11 cellular contexts compared by ENCODE assay signal in the genomic region with DNA sequence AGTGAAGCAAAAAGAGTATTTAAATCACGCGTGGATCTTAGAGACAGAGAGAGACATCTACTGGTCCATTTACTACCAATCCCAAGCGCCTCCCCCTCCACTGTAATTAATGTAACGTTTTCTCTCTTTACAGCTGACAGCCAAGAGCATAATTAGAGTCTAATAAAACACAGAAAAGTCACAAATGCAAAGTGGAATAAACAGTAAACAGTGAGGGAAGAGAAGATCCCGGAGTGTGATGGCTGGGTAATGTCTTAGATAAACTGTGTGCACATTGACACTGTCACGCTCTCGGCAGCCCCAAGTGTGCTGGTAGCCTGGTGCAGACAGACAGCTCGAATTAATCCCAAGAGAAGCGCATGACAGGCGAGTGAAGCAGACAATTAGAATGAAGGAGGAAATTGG.
DNase-seq lines count a peak whose midpoint lies in the region; FAIRE-seq and TF ChIP-seq lines count a peak whose summit lies in the region.
"Had no signal": no experiment of that assay in that cellular context is flagged by ENCODE, and none has a peak within 500 bp of the region (broad histone marks: within the 10 kb centered on the region; RNA-seq: fewer than 3 reads in every experiment).

No MANE protein-coding gene starts in this region.

- H3K9ac ChIP-seq in astrocyte (ENCODE audit: low read length), result no peak overlapping the region

- H4K20me1 ChIP-seq in astrocyte (ENCODE audit: insufficient read depth, low read length), result no peaks in the 10 kb centered on the region

- no peaks in the 10 kb centered on the region for H3K79me2 ChIP-seq in astrocyte (ENCODE audit: insufficient read depth, low read length)

- H3K27me3 ChIP-seq in astrocyte (ENCODE audit: insufficient read depth, low read length), result no peaks in the 10 kb centered on the region
- no peaks in the 10 kb centered on the region for H3K27me3 ChIP-seq in tibial artery
- H3K27me3 ChIP-seq: breast epithelium had no signal

- no peak for TF ChIP-seq CTCF in astrocyte (IDR thresholded peaks at IDR 0.05; ENCODE audit: insufficient read depth, low read depth, low read length)
- TF ChIP-seq CTCF in tibial artery (IDR thresholded peaks at IDR 0.05), result no peak

- H3K9me3 Mint-ChIP-seq in astrocyte (ENCODE audit: unreplicated experiment), result no peaks in the 10 kb centered on the region

- no peaks in the 10 kb centered on the region for H3K36me3 Mint-ChIP-seq in astrocyte (ENCODE audit: low read depth, unreplicated experiment)
- H3K36me3 Mint-ChIP-seq: activated CD8-positive, alpha-beta memory T cell treated with anti-CD3 and anti-CD28 coated beads, Interleukin-2, amount 10 ng/mL, durations not matched to agents 7 days and 5 days; CD4-positive, alpha-beta memory T cell had no signal

- H3K4me1 Mint-ChIP-seq in astrocyte (ENCODE audit: low read depth, unreplicated experiment), result peaks cover 12% of the 10 kb centered on the region
- H3K4me1 Mint-ChIP-seq: activated CD8-positive, alpha-beta memory T cell treated with anti-CD3 and anti-CD28 coated beads, Interleukin-2, amount 10 ng/mL, durations not matched to agents 7 days and 5 days; CD4-positive, alpha-beta memory T cell had no signal

- peak overlapping the region; percentile 38 for H3K4me3 ChIP-seq in astrocyte (ENCODE audit: insufficient read depth, low read depth, low read length)
- no peak overlapping the region for H3K4me3 ChIP-seq in tibial artery

- H3K9me3 ChIP-seq in astrocyte (ENCODE audit: insufficient read depth, low read depth, low read length), result no peaks in the 10 kb centered on the region
- H3K9me3 ChIP-seq in tibial artery, result no peaks in the 10 kb centered on the region
- H3K9me3 ChIP-seq: breast epithelium had no signal

- FAIRE-seq in astrocyte (lab: Jason Lieb, UNC), result no peak

- peak overlapping the region; percentile 13 for H3K27ac Mint-ChIP-seq in astrocyte (ENCODE audit: unreplicated experiment)
- H3K27ac Mint-ChIP-seq: activated CD8-positive, alpha-beta memory T cell treated with anti-CD3 and anti-CD28 coated beads, Interleukin-2, amount 10 ng/mL, durations not matched to agents 7 days and 5 days had no signal

- intact Hi-C loops in tibial artery (cut with DNase I; ENCODE audit: low total_unique reads), result no loop called here

- peak; percentile 84 for DNase-seq in Ammon's horn (ENCODE audit: low spot score)
- peak; percentile 5 for DNase-seq in NCI-H1436 treated with DMSO at 0.1 percent for 48 hours (lab: John Stamatoyannopoulos, UW)
- no peak for DNase-seq in astrocyte (ENCODE audit: low read depth)
- DNase-seq in middle frontal gyrus (ENCODE audit: extremely low spot score, low spot score), result peak; percentile 33
- DNase-seq in kidney tubule cell (ENCODE audit: low spot score), result no peak
- DNase-seq in tibial artery, result no peak
- DNase-seq in SKM-1 (lab: John Stamatoyannopoulos, UW; ENCODE audit: unreplicated experiment), result no peak
- no peak for DNase-seq in stimulated activated CD4-positive, alpha-beta T cell treated with anti-CD3 and anti-CD28 coated beads, Interleukin-2, amount 100 ng/mL, for 48 hours
- DNase-seq: activated CD8-positive, alpha-beta memory T cell treated with anti-CD3 and anti-CD28 coated beads, Interleukin-2, amount 10 ng/mL, durations not matched to agents 7 days and 5 days; CD4-positive, alpha-beta memory T cell had no signal

- H3K4me1 ChIP-seq in astrocyte (ENCODE audit: insufficient read depth, low read length), result no peaks in the 10 kb centered on the region
- H3K4me1 ChIP-seq in tibial artery, result no peaks in the 10 kb centered on the region
- H3K4me1 ChIP-seq: breast epithelium had no signal

- H2AFZ ChIP-seq in astrocyte (ENCODE audit: low read depth, low read length), result peak overlapping the region; percentile 79

- no peaks in the 10 kb centered on the region for H3K27me3 Mint-ChIP-seq in astrocyte (ENCODE audit: low read depth, unreplicated experiment)
- H3K27me3 Mint-ChIP-seq: activated CD8-positive, alpha-beta memory T cell treated with anti-CD3 and anti-CD28 coated beads, Interleukin-2, amount 10 ng/mL, durations not matched to agents 7 days and 5 days; CD4-positive, alpha-beta memory T cell had no signal

- H3K4me2 ChIP-seq in astrocyte (ENCODE audit: low read length), result peak overlapping the region; percentile 82

- H3K36me3 ChIP-seq in astrocyte (ENCODE audit: insufficient read depth, low read length) (no peaks in the 10 kb centered on the region), tibial artery (no peaks in the 10 kb centered on the region)
- H3K36me3 ChIP-seq: breast epithelium had no signal

- no peak overlapping the region for H3K4me3 Mint-ChIP-seq in astrocyte (ENCODE audit: unreplicated experiment)
- H3K4me3 Mint-ChIP-seq: activated CD8-positive, alpha-beta memory T cell treated with anti-CD3 and anti-CD28 coated beads, Interleukin-2, amount 10 ng/mL, durations not matched to agents 7 days and 5 days; CD4-positive, alpha-beta memory T cell had no signal

- no peak overlapping the region for H3K27ac ChIP-seq in astrocyte (ENCODE audit: low read depth, low read length)
- H3K27ac ChIP-seq in tibial artery, result no peak overlapping the region
- H3K27ac ChIP-seq: breast epithelium had no signal

Comparison
In these comparisons a context has a peak if more than half of its experiments do, and no peak if none do; other contexts are left out.
1. DNase-seq: peak in Ammon's horn (single experiment), NCI-H1436 treated with DMSO at 0.1 percent for 48 hours (single experiment) and middle frontal gyrus (single experiment); none in astrocyte (single experiment), kidney tubule cell (single experiment), tibial artery (0 of 2), SKM-1 (single experiment) and stimulated activated CD4-positive, alpha-beta T cell treated with anti-CD3 and anti-CD28 coated beads, Interleukin-2, amount 100 ng/mL, for 48 hours (0 of 2).